23 cellular contexts compared by ENCODE assay signal in the genomic region with DNA sequence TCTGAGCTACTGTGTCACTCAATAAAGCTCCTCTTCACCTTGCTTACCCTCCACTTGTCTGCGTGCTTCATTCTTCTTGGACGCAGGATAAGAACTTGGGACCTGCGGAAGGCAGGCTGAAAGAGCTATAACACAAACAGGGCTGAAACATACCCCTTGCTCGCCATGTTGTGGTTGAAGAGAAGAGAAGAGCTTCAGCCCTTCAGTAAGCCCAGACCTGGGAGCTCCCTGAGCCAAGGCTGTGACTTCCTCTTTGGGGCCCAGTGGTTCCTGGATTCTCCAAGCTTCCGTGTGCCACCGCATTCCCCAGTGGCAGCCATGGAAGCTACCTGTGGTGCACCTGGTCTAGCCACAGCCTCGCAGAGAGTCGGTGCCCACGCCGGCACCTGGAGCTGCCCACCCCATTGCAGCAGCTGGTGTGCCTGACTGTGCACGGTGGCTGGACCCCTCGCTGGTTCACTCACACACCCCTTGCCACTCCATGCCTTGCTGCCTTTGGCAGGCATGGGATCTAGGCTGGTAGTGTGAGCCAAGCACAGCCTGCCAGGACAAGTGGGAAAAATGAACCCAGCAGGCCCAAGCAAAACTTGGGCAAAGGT.
DNase-seq lines count a peak whose midpoint lies in the region; FAIRE-seq and TF ChIP-seq lines count a peak whose summit lies in the region.
"Had no signal": no experiment of that assay in that cellular context is flagged by ENCODE, and none has a peak within 500 bp of the region (broad histone marks: within the 10 kb centered on the region; RNA-seq: fewer than 3 reads in every experiment).

No MANE protein-coding gene starts in this region.

- H3K36me3 ChIP-seq in H1 (ENCODE audit: control insufficient read depth in 2 of 4, insufficient read depth in 4 of 4, low read length in 3 of 4): no peaks in the 10 kb centered on the region
- H3K36me3 ChIP-seq in hepatocyte (replicated peaks; ENCODE audit: insufficient read depth, low read depth): no peaks in the 10 kb centered on the region
- H3K36me3 ChIP-seq: BE2C had no signal

- H3K27me3 Mint-ChIP-seq in osteocyte (ENCODE audit: unreplicated experiment) (peaks cover 22% of the 10 kb centered on the region), immature natural killer cell (ENCODE audit: low read depth in 3 of 3) (peaks cover 0 to 8% (median 2%) of the 10 kb centered on the region in 3 donors)
- H3K27me3 Mint-ChIP-seq: CD4-positive, alpha-beta memory T cell; CD4-positive, CD25-positive, alpha-beta regulatory T cell had no signal

- H3K4me3 ChIP-seq in H1 (ENCODE audit: extremely low read depth in 1 of 4, insufficient read depth in 2 of 4, low read depth in 3 of 4, low read length in 4 of 4) (no peak overlapping the region), hepatocyte (no peak overlapping the region)

- H3K23ac ChIP-seq in H1 (ENCODE audit: insufficient read length): no peak overlapping the region

- TF ChIP-seq EP300 in H1 (IDR thresholded peaks at IDR 0.05; ENCODE audit: borderline replicate concordance in 1 of 2, low read depth in 2 of 2, low read length in 2 of 2): no peak

- no peak overlapping the region for H3K56ac ChIP-seq in H1 (replicated peaks; ENCODE audit: insufficient read length, low read depth, low read length)

- peaks cover 9% of the 10 kb centered on the region for H3K9me3 Mint-ChIP-seq in osteocyte (ENCODE audit: unreplicated experiment)
- no peaks in the 10 kb centered on the region for H3K9me3 Mint-ChIP-seq in immature natural killer cell

- 0 out of 2 replicates have a peak overlapping the region, but pooled peaks have one; percentile 38 for H4K8ac ChIP-seq in H1 (ENCODE audit: extremely low read depth, insufficient read depth, low read length)

- H3K4me2 ChIP-seq in H1 (ENCODE audit: insufficient read depth in 1 of 2, low read depth in 2 of 2, low read length in 2 of 2): no peak overlapping the region
- H3K4me2 ChIP-seq in hepatocyte: no peak overlapping the region
- H3K4me2 ChIP-seq: BLaER1 had no signal

- no peak for FAIRE-seq in H1 (lab: Jason Lieb, UNC)
- FAIRE-seq: A204.1, G401.6, GM12891, GM19239 had no signal

- H2AFZ ChIP-seq in H1 (ENCODE audit: low read length): no peak overlapping the region
- H2AFZ ChIP-seq in hepatocyte: no peak overlapping the region

- H4K20me1 ChIP-seq in H1 (replicated peaks in 1 of 2; ENCODE audit: control insufficient read depth in 1 of 2, insufficient read depth in 2 of 2, low read length in 2 of 2) (no peaks in the 10 kb centered on the region), hepatocyte (ENCODE audit: insufficient read depth, poor library complexity, severe bottlenecking) (no peaks in the 10 kb centered on the region)
- H4K20me1 ChIP-seq: BLaER1 had no signal

- H3K4me1 ChIP-seq in H1 (replicated peaks in 1 of 4; ENCODE audit: control insufficient read depth in 3 of 4, insufficient read depth in 4 of 4, low read length in 3 of 4) (no peaks in the 10 kb centered on the region), hepatocyte (ENCODE audit: insufficient read depth) (no peaks in the 10 kb centered on the region)
- H3K4me1 ChIP-seq: BE2C, BLaER1 had no signal

- no peak overlapping the region for H2BK5ac ChIP-seq in H1 (ENCODE audit: low read depth, low read length)

- H3K4me3 Mint-ChIP-seq in osteocyte (ENCODE audit: unreplicated experiment) (no peak overlapping the region), immature natural killer cell (no peak overlapping the region)
- H3K4me3 Mint-ChIP-seq: CD14-positive monocyte; CD4-positive, alpha-beta memory T cell; CD4-positive, CD25-positive, alpha-beta regulatory T cell; CD8-positive, alpha-beta memory T cell had no signal

- H3K14ac ChIP-seq in H1 (ENCODE audit: insufficient read length): no peak overlapping the region

- H3K36me3 Mint-ChIP-seq in osteocyte (ENCODE audit: unreplicated experiment): peaks cover 13% of the 10 kb centered on the region
- H3K36me3 Mint-ChIP-seq in immature natural killer cell: peaks cover 0 to 3% (median 0%) of the 10 kb centered on the region in 3 donors
- H3K36me3 Mint-ChIP-seq: CD14-positive monocyte; CD4-positive, CD25-positive, alpha-beta regulatory T cell had no signal

- H2BK20ac ChIP-seq in H1 (ENCODE audit: low read length): no peak overlapping the region

- H3K79me1 ChIP-seq in H1 (ENCODE audit: low read depth, low read length): no peaks in the 10 kb centered on the region

- H4K5ac ChIP-seq in H1 (ENCODE audit: insufficient read length, low read depth, low read length): no peak overlapping the region

- no peak overlapping the region for H2BK15ac ChIP-seq in H1 (ENCODE audit: low read length)

- peaks cover 18 to 25% of the 10 kb centered on the region in 2 experiments for H3K9me3 ChIP-seq in H1 (ENCODE audit: insufficient read depth in 2 of 2, low read depth in 1 of 2, low read length in 1 of 2)
- H3K9me3 ChIP-seq in hepatocyte (ENCODE audit: low read depth): no peaks in the 10 kb centered on the region
- H3K9me3 ChIP-seq: BE2C had no signal

- POLR2A ChIA-PET in H1 (lab: Charles Lee; ENCODE audit: partially characterized antibody): interaction anchor here (0.6 kb wide), 1 partner anchor 269 kb away, joined by 5 read pairs; no protein-coding TSS in a partner anchor

- no peaks in the 10 kb centered on the region for H3K4me1 Mint-ChIP-seq in osteocyte (ENCODE audit: unreplicated experiment)
- no peaks in the 10 kb centered on the region for H3K4me1 Mint-ChIP-seq in immature natural killer cell
- H3K4me1 Mint-ChIP-seq: CD14-positive monocyte; CD4-positive, alpha-beta memory T cell; CD4-positive, CD25-positive, alpha-beta regulatory T cell; CD8-positive, alpha-beta memory T cell had no signal

- no peak for TF ChIP-seq RAD21 in H1 (IDR thresholded peaks at IDR 0.05 in 1 of 2, conservative IDR thresholded peaks at IDR 0.05 in 1 of 2; ENCODE audit: low read depth in 2 of 2, low read length in 2 of 2)

- no peak overlapping the region for H3K18ac ChIP-seq in H1 (ENCODE audit: extremely low read depth, low read length)

- H3K27ac Mint-ChIP-seq in osteocyte (ENCODE audit: unreplicated experiment) (no peak overlapping the region), immature natural killer cell (no peak overlapping the region)
- H3K27ac Mint-ChIP-seq: CD14-positive monocyte; CD4-positive, alpha-beta memory T cell; CD4-positive, CD25-positive, alpha-beta regulatory T cell; CD8-positive, alpha-beta memory T cell had no signal

- H2BK12ac ChIP-seq in H1 (ENCODE audit: low read depth, low read length): no peak overlapping the region

- no peak for TF ChIP-seq POLR2A in H1 (IDR thresholded peaks at IDR 0.05; ENCODE audit: control extremely low read depth in 1 of 2, low read depth in 2 of 2, low read length in 2 of 2)

- H4K91ac ChIP-seq in H1 (replicated peaks; ENCODE audit: insufficient read length, low read length): no peak overlapping the region

- no peak overlapping the region for H3K4ac ChIP-seq in H1 (replicated peaks; ENCODE audit: insufficient read length, low read depth, low read length)

- DNase-seq in H1 (ENCODE audit: low read depth in 1 of 2, low spot score in 2 of 2) (no peak), osteocyte (ENCODE audit: extremely low spot score, unreplicated experiment) (peak; percentile 75), NCI-H82 (lab: John Stamatoyannopoulos, UW) (no peak), immature natural killer cell (no peak), hepatocyte (ENCODE audit: low spot score) (no peak)
- DNase-seq: 8988T; ACHN; BE2C; C1 segment of cervical spinal cord; CD4-positive, alpha-beta memory T cell; CD4-positive, CD25-positive, alpha-beta regulatory T cell; CD8-positive, alpha-beta memory T cell; COR-L47; DMS 273 treated with DMSO at 0.1 percent for 48 hours; DMS153; DMS79; GF-D8 had no signal

- H2AK5ac ChIP-seq in H1 (ENCODE audit: low read depth, low read length): no peak overlapping the region

- H3K79me2 ChIP-seq in H1 (ENCODE audit: control insufficient read depth in 1 of 2, insufficient read depth in 2 of 2, low read length in 2 of 2) (no peaks in the 10 kb centered on the region), hepatocyte (no peaks in the 10 kb centered on the region)

- no peak overlapping the region for H2BK120ac ChIP-seq in H1 (replicated peaks; ENCODE audit: low read depth, low read length)

- no peak overlapping the region for H3K9ac ChIP-seq in H1 (replicated peaks in 1 of 4; ENCODE audit: extremely low read depth in 1 of 4, low read depth in 3 of 4, low read length in 3 of 4)
- H3K9ac ChIP-seq: BLaER1 had no signal

- no peak overlapping the region for H3K27ac ChIP-seq in H1 (ENCODE audit: low read depth, low read length)
- no peak overlapping the region for H3K27ac ChIP-seq in hepatocyte
- H3K27ac ChIP-seq: BLaER1 had no signal

- CTCF ChIA-PET in H1 (lab: Charles Lee; ENCODE audit: partially characterized antibody): interaction anchor here (0.6 to 1.3 kb wide), 2 partner anchors 38 to 105 kb away, joined by 3 to 4 read pairs; no protein-coding TSS in a partner anchor

- H3K23me2 ChIP-seq in H1 (ENCODE audit: low read depth, low read length): no peaks in the 10 kb centered on the region

- WGBS in H1 (ENCODE audit: extremely low coverage in 1 of 2, insufficient coverage in 1 of 2, insufficient read length in 1 of 2, insufficient replicate concordance in 2 of 2, low coverage in 1 of 2, low lambda C conversion rate in 2 of 2, missing lambda C conversion rate in 1 of 2), 2 experiments: 96% methylated on average over 12 of the region's 12 CpGs; no CpG with 5 or more reads in 1 of the 2 experiments
- WGBS in hepatocyte (ENCODE audit: low lambda C conversion rate, missing lambda C conversion rate): 98% methylated on average over 12 of the region's 12 CpGs

- TF ChIP-seq CTCF in H1 (IDR thresholded peaks at IDR 0.05; ENCODE audit: control extremely low read depth in 1 of 3, insufficient read depth in 1 of 3, low read depth in 1 of 3, low read length in 3 of 3): no peak
- TF ChIP-seq CTCF in osteocyte (IDR thresholded peaks at IDR 0.05): no peak
- no peak for TF ChIP-seq CTCF in hepatocyte (IDR thresholded peaks at IDR 0.05; ENCODE audit: poor library complexity)

- no peaks in the 10 kb centered on the region for H3K27me3 ChIP-seq in H1 (replicated peaks in 1 of 4; ENCODE audit: control insufficient read depth in 3 of 4, extremely low read depth in 1 of 4, insufficient read depth in 3 of 4, low read length in 3 of 4)
- H3K27me3 ChIP-seq in hepatocyte: no peaks in the 10 kb centered on the region
- H3K27me3 ChIP-seq: BE2C, BLaER1 had no signal

- no peaks in the 10 kb centered on the region for H3K9me2 ChIP-seq in hepatocyte (replicated peaks; ENCODE audit: insufficient read depth)

TF ChIP-seq in H1, 55 proteins besides CTCF, POLR2A, EP300 and RAD21 (continues in another document):
- TF ChIP-seq SRF (IDR thresholded peaks at IDR 0.05; ENCODE audit: low read depth, low read length) (no peak), JUND (IDR thresholded peaks at IDR 0.05; ENCODE audit: low read length) (no peak)
